ENCODE assay signal across 27 cellular contexts in genomic region chr14:105389534-105389933, GRCh38. TPM values are rescaled to one million over a fixed set of nuclear protein-coding genes. Genes with fewer than 3 reads are reported as not detected.
DNase-seq lines count a peak whose midpoint lies in the region; ATAC-seq, FAIRE-seq and TF ChIP-seq lines count a peak whose summit lies in the region.
"Had no signal": no experiment of that assay in that cellular context is flagged by ENCODE, and none has a peak within 500 bp of the region (broad histone marks: within the 10 kb centered on the region; RNA-seq: fewer than 3 reads in every experiment).

No MANE protein-coding gene starts in this region.

- no peaks in the 10 kb centered on the region for H3K9me3 ChIP-seq in left ventricle myocardium inferior (replicated peaks)
- H3K9me3 ChIP-seq in osteoblast (ENCODE audit: low read depth, low read length), result no peaks in the 10 kb centered on the region
- H3K9me3 ChIP-seq: heart right ventricle, tibial artery had no signal

- FAIRE-seq in GM12892 (lab: Jason Lieb, UNC), result no peak
- FAIRE-seq: GM18507, H54, islet of Langerhans, TTC549 had no signal

- H3K4me1 ChIP-seq in left ventricle myocardium inferior (no peaks in the 10 kb centered on the region), osteoblast (ENCODE audit: insufficient read depth, low read length) (no peaks in the 10 kb centered on the region)

- ATAC-seq in Right ventricle myocardium inferior (no peak), HG03159 (IDR thresholded peaks at IDR 0.05; ENCODE audit: unreplicated experiment) (no peak)
- ATAC-seq: Panc1 had no signal

- no peaks in the 10 kb centered on the region for H3K27me3 ChIP-seq in left ventricle myocardium inferior (ENCODE audit: low read depth)
- H3K27me3 ChIP-seq in osteoblast (ENCODE audit: insufficient read depth, low read length), result no peaks in the 10 kb centered on the region
- H3K27me3 ChIP-seq: heart right ventricle, tibial artery had no signal

- intact Hi-C loops in Right ventricle myocardium inferior (cut with DNase I), result no loop called here
- intact Hi-C loops in cardiac septum (cut with DNase I), result no loop called here
- intact Hi-C loops in left ventricle myocardium inferior (cut with micrococcal nuclease), result no loop called here

- H2AFZ ChIP-seq in osteoblast (ENCODE audit: low read length), result no peak overlapping the region

- H4K20me1 ChIP-seq in osteoblast (ENCODE audit: insufficient read depth, low read length), result no peaks in the 10 kb centered on the region

- no peak for TF ChIP-seq POLR2A in GM12892 (IDR thresholded peaks at IDR 0.05; ENCODE audit: low read depth, low read length)

- H3K79me2 ChIP-seq in osteoblast (ENCODE audit: insufficient read depth, low read length), result no peaks in the 10 kb centered on the region

- no peak overlapping the region for H3K4me2 ChIP-seq in osteoblast (ENCODE audit: insufficient read depth, low read length)
- H3K4me2 ChIP-seq: smooth muscle cell had no signal

- peaks cover 37% of the 10 kb centered on the region for H3K36me3 ChIP-seq in left ventricle myocardium inferior
- H3K36me3 ChIP-seq in osteoblast (ENCODE audit: insufficient read depth, low read length), result no peaks in the 10 kb centered on the region

- H3K27ac ChIP-seq in left ventricle myocardium inferior (replicated peaks) (peak overlapping the region; percentile 55), osteoblast (ENCODE audit: low read depth, low read length) (no peak overlapping the region)

- DNase-seq in Right ventricle myocardium inferior (ENCODE audit: missing footprints), result peak; percentile 72
- no peak for DNase-seq in cardiac septum (ENCODE audit: low spot score)
- no peak for DNase-seq in left ventricle myocardium inferior
- DNase-seq in osteoblast (ENCODE audit: insufficient read length, low spot score, missing footprints), result peak; percentile 48
- DNase-seq in GM12892 (ENCODE audit: insufficient read length), result no peak
- DNase-seq in A172 (ENCODE audit: low spot score), result no peak
- no peak for DNase-seq in activated CD8-positive, alpha-beta memory T cell treated with anti-CD3 and anti-CD28 coated beads for 24 hours
- DNase-seq: 8988T; activated CD4-positive, alpha-beta T cell treated with anti-CD3 and anti-CD28 coated beads, Interleukin-2, amount 50 U/mL, for 1 hour; activated naive CD4-positive, alpha-beta T cell treated with anti-CD3 and anti-CD28 coated beads, Interleukin-2, amount 50 U/mL, for 16 hours; dermis blood vessel endothelial cell; DND-41; erythroblast; Karpas-422; NCI-H1417 treated with DMSO at 0.1 percent for 48 hours; NCI-H2171 treated with DMSO at 0.1 percent for 48 hours; NCI-H748 treated with DMSO at 0.1 percent for 48 hours; occipital lobe had no signal

- TF ChIP-seq CTCF in left ventricle myocardium inferior (IDR thresholded peaks at IDR 0.05; ENCODE audit: borderline replicate concordance) (no peak), osteoblast (IDR thresholded peaks at IDR 0.05; ENCODE audit: extremely low read depth, low read depth, low read length) (no peak)

- no peak overlapping the region for H3K4me3 ChIP-seq in left ventricle myocardium inferior
- no peak overlapping the region for H3K4me3 ChIP-seq in osteoblast (ENCODE audit: insufficient read depth, low read length)
- H3K4me3 ChIP-seq: heart right ventricle, smooth muscle cell, tibial artery had no signal

RNA-seq across cellular contexts. Expression of gene TEX22, which starts 8.8 kb away (rescaled TPM):
- total RNA-seq in Right ventricle myocardium inferior (2.4 TPM), cardiac septum (0.46 TPM), left ventricle myocardium inferior (0.99 TPM), osteoblast (under 0.01 and 0.29 TPM in 2 replicates)
- 0.32 TPM for polyA plus RNA-seq in GM12892 (2012; ENCODE audit: missing spikeins)
- 0.17 TPM in 1 of 2 replicates, not detected in the other for total RNA-seq in A172 (2014; rRNA removed; shearing (Covaris generic))

RNA-seq across cellular contexts. Expression of gene MTA1, which starts 30.1 kb away (rescaled TPM):
- total RNA-seq in Right ventricle myocardium inferior (192 TPM), cardiac septum (140 TPM), left ventricle myocardium inferior (192 TPM), osteoblast (60.4 TPM in 2 replicates)
- 24.6 TPM for polyA plus RNA-seq in GM12892 (2012; ENCODE audit: missing spikeins)
- total RNA-seq in A172 (2014; rRNA removed; shearing (Covaris generic)), result 15.4 and 27.2 TPM in 2 replicates

Comparison
In these comparisons a context has a peak if more than half of its experiments do, and no peak if none do; other contexts are left out.
1. DNase-seq: peak in Right ventricle myocardium inferior (single experiment) and osteoblast (single experiment); none in cardiac septum (single experiment), left ventricle myocardium inferior (single experiment), GM12892 (single experiment), A172 (single experiment) and activated CD8-positive, alpha-beta memory T cell treated with anti-CD3 and anti-CD28 coated beads for 24 hours (single experiment).